Comparison of ENCODE assay signal across 1 cellular context in genomic region chr3:13509066-13509815, GRCh38.
TF ChIP-seq lines count a peak whose summit lies in the region.

No MANE protein-coding gene starts in this region.

TF ChIP-seq in H1, 55 proteins besides CTCF, POLR2A, EP300 and RAD21:
- TF ChIP-seq CBX5 (IDR thresholded peaks at IDR 0.05; ENCODE audit: low read depth, low read length), result no peak
- TF ChIP-seq RNF2 (IDR thresholded peaks at IDR 0.05; ENCODE audit: borderline replicate concordance, low read depth, low read length, missing control alignments, poor library complexity, severe bottlenecking), result no peak
- TF ChIP-seq SP1 (IDR thresholded peaks at IDR 0.05; ENCODE audit: low read depth, low read length), result no peak
- TF ChIP-seq CREB1 (IDR thresholded peaks at IDR 0.05), result no peak
- no peak for TF ChIP-seq GTF2F1 (IDR thresholded peaks at IDR 0.05; ENCODE audit: borderline replicate concordance, low read depth, low read length)
- no peak for TF ChIP-seq POLR2AphosphoS5 (IDR thresholded peaks at IDR 0.05; ENCODE audit: low read depth, low read length)
